In genomic region chr11:61871158-61871597, GRCh38 we compare ENCODE assay signal across 1 cellular context.
TF ChIP-seq lines count a peak whose summit lies in the region.

No MANE protein-coding gene starts in this region.

TF ChIP-seq in K562, 482 proteins besides CTCF, POLR2A, EP300 and RAD21 (continued from another document and continues in another):
- TF ChIP-seq, protein P1, sequence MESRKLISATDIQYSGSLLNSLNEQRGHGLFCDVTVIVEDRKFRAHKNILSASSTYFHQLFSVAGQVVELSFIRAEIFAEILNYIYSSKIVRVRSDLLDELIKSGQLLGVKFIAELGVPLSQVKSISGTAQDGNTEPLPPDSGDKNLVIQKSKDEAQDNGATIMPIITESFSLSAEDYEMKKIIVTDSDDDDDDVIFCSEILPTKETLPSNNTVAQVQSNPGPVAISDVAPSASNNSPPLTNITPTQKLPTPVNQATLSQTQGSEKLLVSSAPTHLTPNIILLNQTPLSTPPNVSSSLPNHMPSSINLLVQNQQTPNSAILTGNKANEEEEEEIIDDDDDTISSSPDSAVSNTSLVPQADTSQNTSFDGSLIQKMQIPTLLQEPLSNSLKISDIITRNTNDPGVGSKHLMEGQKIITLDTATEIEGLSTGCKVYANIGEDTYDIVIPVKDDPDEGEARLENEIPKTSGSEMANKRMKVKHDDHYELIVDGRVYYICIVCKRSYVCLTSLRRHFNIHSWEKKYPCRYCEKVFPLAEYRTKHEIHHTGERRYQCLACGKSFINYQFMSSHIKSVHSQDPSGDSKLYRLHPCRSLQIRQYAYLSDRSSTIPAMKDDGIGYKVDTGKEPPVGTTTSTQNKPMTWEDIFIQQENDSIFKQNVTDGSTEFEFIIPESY (CRISPR knock-in tag; IDR thresholded peaks at IDR 0.05): peak; percentile 34; the same call in 1 of the 2 replicates
- peak; percentile 46; the same call in 1 of the 2 replicates for TF ChIP-seq ESRRA (IDR thresholded peaks at IDR 0.05; ENCODE audit: borderline replicate concordance, low read depth)
- peak; percentile 33 for TF ChIP-seq PRDM10 (IDR thresholded peaks at IDR 0.05; ENCODE audit: partially characterized antibody)
- TF ChIP-seq TEAD4 (IDR thresholded peaks at IDR 0.05; ENCODE audit: low read length): no peak
- no peak for TF ChIP-seq TEAD4 (CRISPR knock-in tag; IDR thresholded peaks at IDR 0.05; ENCODE audit: borderline replicate concordance)
- TF ChIP-seq ARID3B (CRISPR knock-in tag; IDR thresholded peaks at IDR 0.05; ENCODE audit: borderline replicate concordance): no peak
- no peak for TF ChIP-seq THRAP3 (IDR thresholded peaks at IDR 0.05; ENCODE audit: borderline replicate concordance)
- no peak for TF ChIP-seq RFX5 (IDR thresholded peaks at IDR 0.05; ENCODE audit: low read depth, low read length)
- TF ChIP-seq KHSRP (IDR thresholded peaks at IDR 0.05): no peak
- no peak for TF ChIP-seq ZNF57 (CRISPR knock-in tag; IDR thresholded peaks at IDR 0.05)
- TF ChIP-seq USF1 (CRISPR knock-in tag; IDR thresholded peaks at IDR 0.05): no peak
- TF ChIP-seq ELK3 (CRISPR knock-in tag; IDR thresholded peaks at IDR 0.05): no peak
- no peak for TF ChIP-seq BDP1 (IDR thresholded peaks at IDR 0.05; ENCODE audit: insufficient read depth, insufficient read length)
- TF ChIP-seq, protein P2, sequence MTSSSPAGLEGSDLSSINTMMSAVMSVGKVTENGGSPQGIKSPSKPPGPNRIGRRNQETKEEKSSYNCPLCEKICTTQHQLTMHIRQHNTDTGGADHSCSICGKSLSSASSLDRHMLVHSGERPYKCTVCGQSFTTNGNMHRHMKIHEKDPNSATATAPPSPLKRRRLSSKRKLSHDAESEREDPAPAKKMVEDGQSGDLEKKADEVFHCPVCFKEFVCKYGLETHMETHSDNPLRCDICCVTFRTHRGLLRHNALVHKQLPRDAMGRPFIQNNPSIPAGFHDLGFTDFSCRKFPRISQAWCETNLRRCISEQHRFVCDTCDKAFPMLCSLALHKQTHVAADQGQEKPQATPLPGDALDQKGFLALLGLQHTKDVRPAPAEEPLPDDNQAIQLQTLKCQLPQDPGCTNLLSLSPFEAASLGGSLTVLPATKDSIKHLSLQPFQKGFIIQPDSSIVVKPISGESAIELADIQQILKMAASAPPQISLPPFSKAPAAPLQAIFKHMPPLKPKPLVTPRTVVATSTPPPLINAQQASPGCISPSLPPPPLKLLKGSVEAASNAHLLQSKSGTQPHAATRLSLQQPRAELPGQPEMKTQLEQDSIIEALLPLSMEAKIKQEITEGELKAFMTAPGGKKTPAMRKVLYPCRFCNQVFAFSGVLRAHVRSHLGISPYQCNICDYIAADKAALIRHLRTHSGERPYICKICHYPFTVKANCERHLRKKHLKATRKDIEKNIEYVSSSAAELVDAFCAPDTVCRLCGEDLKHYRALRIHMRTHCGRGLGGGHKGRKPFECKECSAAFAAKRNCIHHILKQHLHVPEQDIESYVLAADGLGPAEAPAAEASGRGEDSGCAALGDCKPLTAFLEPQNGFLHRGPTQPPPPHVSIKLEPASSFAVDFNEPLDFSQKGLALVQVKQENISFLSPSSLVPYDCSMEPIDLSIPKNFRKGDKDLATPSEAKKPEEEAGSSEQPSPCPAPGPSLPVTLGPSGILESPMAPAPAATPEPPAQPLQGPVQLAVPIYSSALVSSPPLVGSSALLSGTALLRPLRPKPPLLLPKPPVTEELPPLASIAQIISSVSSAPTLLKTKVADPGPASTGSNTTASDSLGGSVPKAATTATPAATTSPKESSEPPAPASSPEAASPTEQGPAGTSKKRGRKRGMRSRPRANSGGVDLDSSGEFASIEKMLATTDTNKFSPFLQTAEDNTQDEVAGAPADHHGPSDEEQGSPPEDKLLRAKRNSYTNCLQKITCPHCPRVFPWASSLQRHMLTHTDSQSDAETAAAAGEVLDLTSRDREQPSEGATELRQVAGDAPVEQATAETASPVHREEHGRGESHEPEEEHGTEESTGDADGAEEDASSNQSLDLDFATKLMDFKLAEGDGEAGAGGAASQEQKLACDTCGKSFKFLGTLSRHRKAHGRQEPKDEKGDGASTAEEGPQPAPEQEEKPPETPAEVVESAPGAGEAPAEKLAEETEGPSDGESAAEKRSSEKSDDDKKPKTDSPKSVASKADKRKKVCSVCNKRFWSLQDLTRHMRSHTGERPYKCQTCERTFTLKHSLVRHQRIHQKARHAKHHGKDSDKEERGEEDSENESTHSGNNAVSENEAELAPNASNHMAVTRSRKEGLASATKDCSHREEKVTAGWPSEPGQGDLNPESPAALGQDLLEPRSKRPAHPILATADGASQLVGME (CRISPR knock-in tag; IDR thresholded peaks at IDR 0.05): no peak
- TF ChIP-seq, protein P3, sequence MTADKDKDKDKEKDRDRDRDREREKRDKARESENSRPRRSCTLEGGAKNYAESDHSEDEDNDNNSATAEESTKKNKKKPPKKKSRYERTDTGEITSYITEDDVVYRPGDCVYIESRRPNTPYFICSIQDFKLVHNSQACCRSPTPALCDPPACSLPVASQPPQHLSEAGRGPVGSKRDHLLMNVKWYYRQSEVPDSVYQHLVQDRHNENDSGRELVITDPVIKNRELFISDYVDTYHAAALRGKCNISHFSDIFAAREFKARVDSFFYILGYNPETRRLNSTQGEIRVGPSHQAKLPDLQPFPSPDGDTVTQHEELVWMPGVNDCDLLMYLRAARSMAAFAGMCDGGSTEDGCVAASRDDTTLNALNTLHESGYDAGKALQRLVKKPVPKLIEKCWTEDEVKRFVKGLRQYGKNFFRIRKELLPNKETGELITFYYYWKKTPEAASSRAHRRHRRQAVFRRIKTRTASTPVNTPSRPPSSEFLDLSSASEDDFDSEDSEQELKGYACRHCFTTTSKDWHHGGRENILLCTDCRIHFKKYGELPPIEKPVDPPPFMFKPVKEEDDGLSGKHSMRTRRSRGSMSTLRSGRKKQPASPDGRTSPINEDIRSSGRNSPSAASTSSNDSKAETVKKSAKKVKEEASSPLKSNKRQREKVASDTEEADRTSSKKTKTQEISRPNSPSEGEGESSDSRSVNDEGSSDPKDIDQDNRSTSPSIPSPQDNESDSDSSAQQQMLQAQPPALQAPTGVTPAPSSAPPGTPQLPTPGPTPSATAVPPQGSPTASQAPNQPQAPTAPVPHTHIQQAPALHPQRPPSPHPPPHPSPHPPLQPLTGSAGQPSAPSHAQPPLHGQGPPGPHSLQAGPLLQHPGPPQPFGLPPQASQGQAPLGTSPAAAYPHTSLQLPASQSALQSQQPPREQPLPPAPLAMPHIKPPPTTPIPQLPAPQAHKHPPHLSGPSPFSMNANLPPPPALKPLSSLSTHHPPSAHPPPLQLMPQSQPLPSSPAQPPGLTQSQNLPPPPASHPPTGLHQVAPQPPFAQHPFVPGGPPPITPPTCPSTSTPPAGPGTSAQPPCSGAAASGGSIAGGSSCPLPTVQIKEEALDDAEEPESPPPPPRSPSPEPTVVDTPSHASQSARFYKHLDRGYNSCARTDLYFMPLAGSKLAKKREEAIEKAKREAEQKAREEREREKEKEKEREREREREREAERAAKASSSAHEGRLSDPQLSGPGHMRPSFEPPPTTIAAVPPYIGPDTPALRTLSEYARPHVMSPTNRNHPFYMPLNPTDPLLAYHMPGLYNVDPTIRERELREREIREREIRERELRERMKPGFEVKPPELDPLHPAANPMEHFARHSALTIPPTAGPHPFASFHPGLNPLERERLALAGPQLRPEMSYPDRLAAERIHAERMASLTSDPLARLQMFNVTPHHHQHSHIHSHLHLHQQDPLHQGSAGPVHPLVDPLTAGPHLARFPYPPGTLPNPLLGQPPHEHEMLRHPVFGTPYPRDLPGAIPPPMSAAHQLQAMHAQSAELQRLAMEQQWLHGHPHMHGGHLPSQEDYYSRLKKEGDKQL (CRISPR knock-in tag; IDR thresholded peaks at IDR 0.05; ENCODE audit: borderline replicate concordance): no peak
- TF ChIP-seq, protein P4, sequence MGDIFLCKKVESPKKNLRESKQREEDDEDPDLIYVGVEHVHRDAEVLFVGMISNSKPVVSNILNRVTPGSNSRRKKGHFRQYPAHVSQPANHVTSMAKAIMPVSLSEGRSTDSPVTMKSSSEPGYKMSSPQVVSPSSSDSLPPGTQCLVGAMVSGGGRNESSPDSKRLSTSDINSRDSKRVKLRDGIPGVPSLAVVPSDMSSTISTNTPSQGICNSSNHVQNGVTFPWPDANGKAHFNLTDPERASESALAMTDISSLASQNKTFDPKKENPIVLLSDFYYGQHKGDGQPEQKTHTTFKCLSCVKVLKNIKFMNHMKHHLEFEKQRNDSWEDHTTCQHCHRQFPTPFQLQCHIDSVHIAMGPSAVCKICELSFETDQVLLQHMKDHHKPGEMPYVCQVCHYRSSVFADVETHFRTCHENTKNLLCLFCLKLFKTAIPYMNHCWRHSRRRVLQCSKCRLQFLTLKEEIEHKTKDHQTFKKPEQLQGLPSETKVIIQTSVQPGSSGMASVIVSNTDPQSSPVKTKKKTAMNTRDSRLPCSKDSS (IDR thresholded peaks at IDR 0.05; ENCODE audit: low read depth, partially characterized antibody): no peak
- no peak for TF ChIP-seq ZEB2 (IDR thresholded peaks at IDR 0.05)
- TF ChIP-seq ZNF134 (CRISPR knock-in tag; conservative IDR thresholded peaks at IDR 0.05): no peak
- no peak for TF ChIP-seq CSDE1 (IDR thresholded peaks at IDR 0.05)
- no peak for TF ChIP-seq ZC3H4 (CRISPR knock-in tag; IDR thresholded peaks at IDR 0.05; ENCODE audit: borderline replicate concordance)
- peak; percentile 68 for TF ChIP-seq POLR2G (IDR thresholded peaks at IDR 0.05; ENCODE audit: low read depth, low read length)
- no peak for TF ChIP-seq PREB (CRISPR knock-in tag; IDR thresholded peaks at IDR 0.05)
- no peak for TF ChIP-seq HDAC6 (IDR thresholded peaks at IDR 0.05; ENCODE audit: low read depth, low read length)
- TF ChIP-seq HDAC1 (IDR thresholded peaks at IDR 0.05): no peak; a peak in 1 of 4 replicates
- TF ChIP-seq CXXC5 (CRISPR knock-in tag; IDR thresholded peaks at IDR 0.05): no peak; the same call in 1 of the 2 replicates
- TF ChIP-seq ZNF347 (CRISPR knock-in tag; IDR thresholded peaks at IDR 0.05; ENCODE audit: low read depth): no peak
- TF ChIP-seq PML (IDR thresholded peaks at IDR 0.05; ENCODE audit: low read length): no peak
- TF ChIP-seq, protein P5, sequence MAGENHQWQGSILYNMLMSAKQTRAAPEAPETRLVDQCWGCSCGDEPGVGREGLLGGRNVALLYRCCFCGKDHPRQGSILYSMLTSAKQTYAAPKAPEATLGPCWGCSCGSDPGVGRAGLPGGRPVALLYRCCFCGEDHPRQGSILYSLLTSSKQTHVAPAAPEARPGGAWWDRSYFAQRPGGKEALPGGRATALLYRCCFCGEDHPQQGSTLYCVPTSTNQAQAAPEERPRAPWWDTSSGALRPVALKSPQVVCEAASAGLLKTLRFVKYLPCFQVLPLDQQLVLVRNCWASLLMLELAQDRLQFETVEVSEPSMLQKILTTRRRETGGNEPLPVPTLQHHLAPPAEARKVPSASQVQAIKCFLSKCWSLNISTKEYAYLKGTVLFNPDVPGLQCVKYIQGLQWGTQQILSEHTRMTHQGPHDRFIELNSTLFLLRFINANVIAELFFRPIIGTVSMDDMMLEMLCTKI (IDR thresholded peaks at IDR 0.05; ENCODE audit: partially characterized antibody): no peak
- no peak for TF ChIP-seq MBD2 (IDR thresholded peaks at IDR 0.05; ENCODE audit: borderline replicate concordance, low read depth)
- no peak for TF ChIP-seq NR3C1 (CRISPR knock-in tag; IDR thresholded peaks at IDR 0.05)
